25 cellular contexts compared by ENCODE assay signal in the genomic region with DNA sequence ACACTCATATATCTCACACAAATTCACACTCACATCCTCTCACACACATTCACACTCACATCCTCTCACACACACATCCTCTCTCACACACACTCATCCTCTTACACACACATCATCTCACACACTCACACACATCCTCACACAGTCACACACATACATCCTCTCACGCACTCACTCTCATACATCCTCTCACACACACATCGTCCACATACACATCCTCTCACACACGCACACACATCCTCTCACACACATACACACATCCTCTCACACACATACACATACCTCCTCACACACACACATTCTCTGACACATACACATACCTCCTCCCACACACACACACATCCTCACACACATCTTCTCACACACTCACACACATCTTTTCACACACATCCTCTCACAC.
"Had no signal": no experiment of that assay in that cellular context is flagged by ENCODE, and none has a peak within 500 bp of the region (broad histone marks: within the 10 kb centered on the region; RNA-seq: fewer than 3 reads in every experiment).

No MANE protein-coding gene starts in this region.

- H3K27me3 ChIP-seq: gastrocnemius medialis, neutrophil, pancreas, thyroid gland had no signal

- H3K4me1 Mint-ChIP-seq: natural killer cell; stimulated activated naive CD8-positive, alpha-beta T cell treated with anti-CD3 and anti-CD28 coated beads, Interleukin-15, amount 100 ng/mL, for 72 hours had no signal

- H3K4me1 ChIP-seq: lower lobe of right lung, pancreas had no signal

- H3K36me3 ChIP-seq: gastrocnemius medialis, lower lobe of right lung, neutrophil, pancreas, thyroid gland had no signal

- DNase-seq: effector CD8-positive, alpha-beta T cell; endodermal cell; foreskin fibroblast; gastrocnemius medialis; head of caudate nucleus; left ventricle myocardium superior; lower lobe of right lung; natural killer cell; pancreas; retina; stimulated activated CD4-positive, alpha-beta T cell treated with anti-CD3 and anti-CD28 coated beads, Interleukin-12 subunit alpha, Interleukin-12 subunit beta, amount 100 ng/mL, for 4 hours; stimulated activated CD4-positive, alpha-beta T cell treated with anti-CD3 and anti-CD28 coated beads, Interleukin-1b, Interleukin-23, amount 100 ng/mL, for 48 hours; stimulated activated CD4-positive, alpha-beta T cell treated with anti-CD3 and anti-CD28 coated beads, Interleukin-4, amount 100 ng/mL, for 1 hour; stimulated activated CD8-positive, alpha-beta memory T cell treated with anti-CD3 and anti-CD28 coated beads, Interleukin-4, amount 100 ng/mL, for 48 hours; stimulated activated naive CD4-positive, alpha-beta T cell; stimulated activated naive CD8-positive, alpha-beta T cell treated with anti-CD3 and anti-CD28 coated beads, Interleukin-15, amount 100 ng/mL, for 72 hours; thyroid gland; trophoblast cell had no signal

- H3K9me3 Mint-ChIP-seq: endodermal cell; natural killer cell; stimulated activated naive CD8-positive, alpha-beta T cell treated with anti-CD3 and anti-CD28 coated beads, Interleukin-15, amount 100 ng/mL, for 72 hours had no signal

- H3K27ac Mint-ChIP-seq: endodermal cell; natural killer cell; stimulated activated naive CD8-positive, alpha-beta T cell treated with anti-CD3 and anti-CD28 coated beads, Interleukin-15, amount 100 ng/mL, for 72 hours had no signal

- H3K4me3 ChIP-seq: gastrocnemius medialis, lower lobe of right lung, pancreas, smooth muscle cell, thyroid gland had no signal

- H3K4me3 Mint-ChIP-seq: endodermal cell; natural killer cell; stimulated activated naive CD8-positive, alpha-beta T cell treated with anti-CD3 and anti-CD28 coated beads, Interleukin-15, amount 100 ng/mL, for 72 hours had no signal

- H3K27me3 Mint-ChIP-seq: stimulated activated naive CD8-positive, alpha-beta T cell treated with anti-CD3 and anti-CD28 coated beads, Interleukin-15, amount 100 ng/mL, for 72 hours had no signal

- H3K27ac ChIP-seq: epithelial cell of prostate, gastrocnemius medialis, lower lobe of right lung, neutrophil, pancreas, thyroid gland had no signal

- FAIRE-seq: colon, keratinocyte, pancreas had no signal

- ATAC-seq: esophagus mucosa; gastrocnemius medialis; left ventricle myocardium superior; lower lobe of right lung; pancreas; sciatic nerve; stimulated activated naive CD8-positive, alpha-beta T cell treated with anti-CD3 and anti-CD28 coated beads, Interleukin-15, amount 100 ng/mL, for 72 hours had no signal

- H3K4me2 ChIP-seq: smooth muscle cell had no signal

- H3K36me3 Mint-ChIP-seq: natural killer cell had no signal

- H3K9me3 ChIP-seq: gastrocnemius medialis, lower lobe of right lung, neutrophil, pancreas, thyroid gland had no signal
